In genomic region chr14:50792634-50793068, GRCh38 we compare ENCODE assay signal across 13 cellular contexts. TPM values are rescaled to one million over a fixed set of nuclear protein-coding genes. Genes with fewer than 3 reads are reported as not detected.
A peak's percentile ranks its signal among the peaks of the same experiment; 100 is the strongest.
DNase-seq lines count a peak whose midpoint lies in the region; ATAC-seq and TF ChIP-seq lines count a peak whose summit lies in the region.
"Had no signal": no experiment of that assay in that cellular context is flagged by ENCODE, and none has a peak within 500 bp of the region (broad histone marks: within the 10 kb centered on the region; RNA-seq: fewer than 3 reads in every experiment).

No MANE protein-coding gene starts in this region.

- H3K9me3 ChIP-seq in Loucy (ENCODE audit: insufficient read depth, low read depth, low read length) = no peaks in the 10 kb centered on the region
- H3K9me3 ChIP-seq in effector memory CD4-positive, alpha-beta T cell (ENCODE audit: control insufficient read depth, low read length) = no peaks in the 10 kb centered on the region
- H3K9me3 ChIP-seq: SJSA1 had no signal

- no peak overlapping the region for H3K4me3 ChIP-seq in Loucy (ENCODE audit: low read length, poor library complexity, severe bottlenecking)
- H3K4me3 ChIP-seq in effector memory CD4-positive, alpha-beta T cell (ENCODE audit: insufficient read depth, low read depth, low read length, poor library complexity, severe bottlenecking) = no peak overlapping the region
- H3K4me3 ChIP-seq: SJSA1 had no signal

- H3K79me2 ChIP-seq in Loucy (ENCODE audit: insufficient read depth, low read length) = peaks cover 49% of the 10 kb centered on the region

- H3K36me3 Mint-ChIP-seq in stimulated activated effector memory CD8-positive, alpha-beta T cell treated with anti-CD3 and anti-CD28 coated beads, Interleukin-12 subunit alpha, Interleukin-12 subunit beta, amount 100 ng/mL, for 72 hours = peaks cover 26% of the 10 kb centered on the region

- peak overlapping the region; percentile 88 for H3K27ac Mint-ChIP-seq in stimulated activated effector memory CD8-positive, alpha-beta T cell treated with anti-CD3 and anti-CD28 coated beads, Interleukin-12 subunit alpha, Interleukin-12 subunit beta, amount 100 ng/mL, for 72 hours

- peak; percentile 27 for ATAC-seq in stimulated activated effector memory CD8-positive, alpha-beta T cell treated with anti-CD3 and anti-CD28 coated beads, Interleukin-12 subunit alpha, Interleukin-12 subunit beta, amount 100 ng/mL, for 72 hours
- no peak for ATAC-seq in esophagus mucosa
- no peak for ATAC-seq in left lobe of liver

- H3K9me2 ChIP-seq in Loucy (replicated peaks; ENCODE audit: low read depth, low read length) = no peaks in the 10 kb centered on the region

- no peaks in the 10 kb centered on the region for H3K9me3 Mint-ChIP-seq in stimulated activated effector memory CD8-positive, alpha-beta T cell treated with anti-CD3 and anti-CD28 coated beads, Interleukin-12 subunit alpha, Interleukin-12 subunit beta, amount 100 ng/mL, for 72 hours

- peaks cover 9% of the 10 kb centered on the region for H4K20me1 ChIP-seq in Loucy (ENCODE audit: insufficient read depth, low read length, poor library complexity, severe bottlenecking)

- H3F3A ChIP-seq in Loucy (ENCODE audit: low read depth) = no peaks in the 10 kb centered on the region

- no peak overlapping the region for H3K9ac ChIP-seq in Loucy (ENCODE audit: low read depth, low read length, poor library complexity, severe bottlenecking)

- peak overlapping the region; percentile 60 for H3K4me3 Mint-ChIP-seq in stimulated activated effector memory CD8-positive, alpha-beta T cell treated with anti-CD3 and anti-CD28 coated beads, Interleukin-12 subunit alpha, Interleukin-12 subunit beta, amount 100 ng/mL, for 72 hours

- H3K27me3 ChIP-seq in Loucy (ENCODE audit: insufficient read depth, low read length, poor library complexity, severe bottlenecking) = no peaks in the 10 kb centered on the region
- no peaks in the 10 kb centered on the region for H3K27me3 ChIP-seq in effector memory CD4-positive, alpha-beta T cell (replicated peaks; ENCODE audit: control insufficient read depth, insufficient read depth, low read length, poor library complexity, severe bottlenecking)
- H3K27me3 ChIP-seq: SJSA1 had no signal

- H3K27ac ChIP-seq in effector memory CD4-positive, alpha-beta T cell (ENCODE audit: insufficient read depth, low read length, poor library complexity, severe bottlenecking) = peak overlapping the region; percentile 37
- H3K27ac ChIP-seq: SJSA1 had no signal

- TF ChIP-seq CTCF in Loucy (conservative IDR thresholded peaks at IDR 0.05; ENCODE audit: low read length) = no peak

- H3K4me2 ChIP-seq in Loucy (ENCODE audit: low read depth, low read length, poor library complexity, severe bottlenecking) = peak overlapping the region; percentile 60

- no peak overlapping the region for H2AFZ ChIP-seq in Loucy (ENCODE audit: low read length)

- H3K36me3 ChIP-seq in Loucy (ENCODE audit: insufficient read depth, low read length) = peaks cover 45% of the 10 kb centered on the region
- no peaks in the 10 kb centered on the region for H3K36me3 ChIP-seq in effector memory CD4-positive, alpha-beta T cell (ENCODE audit: control insufficient read depth, insufficient read depth, low read length)

- peaks cover 75% of the 10 kb centered on the region for H3K4me1 Mint-ChIP-seq in stimulated activated effector memory CD8-positive, alpha-beta T cell treated with anti-CD3 and anti-CD28 coated beads, Interleukin-12 subunit alpha, Interleukin-12 subunit beta, amount 100 ng/mL, for 72 hours

- peak; percentile 56 for DNase-seq in activated CD8-positive, alpha-beta memory T cell treated with anti-CD3 and anti-CD28 coated beads for 24 hours
- no peak for DNase-seq in activated CD8-positive, alpha-beta memory T cell treated with anti-CD3 and anti-CD28 coated beads, Interleukin-2, amount 50 U/mL, for 48 hours
- no peak for DNase-seq in effector memory CD4-positive, alpha-beta T cell
- DNase-seq in stimulated activated effector memory CD8-positive, alpha-beta T cell treated with anti-CD3 and anti-CD28 coated beads, Interleukin-12 subunit alpha, Interleukin-12 subunit beta, amount 100 ng/mL, for 72 hours (ENCODE audit: low spot score in 2 of 2) = no peak
- DNase-seq in NCI-H2081 treated with DMSO at 0.1 percent for 48 hours (lab: John Stamatoyannopoulos, UW) (no peak), left lobe of liver (ENCODE audit: low spot score) (no peak)
- DNase-seq: activated CD4-positive, CD25-positive, alpha-beta regulatory T cell treated with anti-CD3 and anti-CD28 coated beads, Interleukin-2, amount 50 U/mL, for 72 hours; dermis blood vessel endothelial cell; NCI-H1105; NCI-H510A had no signal

- peaks cover 56% of the 10 kb centered on the region for H3K4me1 ChIP-seq in Loucy (ENCODE audit: insufficient read depth, low read length, poor library complexity, severe bottlenecking)
- peaks cover 7% of the 10 kb centered on the region for H3K4me1 ChIP-seq in effector memory CD4-positive, alpha-beta T cell (ENCODE audit: control insufficient read depth, insufficient read depth, low read length, poor library complexity, severe bottlenecking)

RNA-seq across cellular contexts. Expression of gene NIN, which starts 38.3 kb away (rescaled TPM):
- total RNA-seq in esophagus mucosa = 31.9 TPM
- total RNA-seq in left lobe of liver = 5.5 TPM
